ENCODE assay signal across 1 cellular context in genomic region chr16:23452572-23453337, GRCh38.
TF ChIP-seq lines count a peak whose summit lies in the region.

COG7 (minus strand) TSS chr16:23453189; CDS start chr16:23452994, 195 bp downstream.

TF ChIP-seq in K562, 482 proteins besides CTCF, POLR2A, EP300 and RAD21 (continued from another document and continues in another):
- TF ChIP-seq CLOCK (CRISPR knock-in tag; IDR thresholded peaks at IDR 0.05; ENCODE audit: borderline replicate concordance): no peak
- TF ChIP-seq ASH1L (IDR thresholded peaks at IDR 0.05; ENCODE audit: borderline replicate concordance, low read depth, partially characterized antibody): no peak
- TF ChIP-seq ZNF311 (CRISPR knock-in tag; IDR thresholded peaks at IDR 0.05): no peak
- TF ChIP-seq ILF3 (IDR thresholded peaks at IDR 0.05; ENCODE audit: borderline replicate concordance): no peak
- TF ChIP-seq CHD2 (IDR thresholded peaks at IDR 0.05; ENCODE audit: low read depth, low read length): no peak
- no peak for TF ChIP-seq MED1 (CRISPR knock-in tag; IDR thresholded peaks at IDR 0.05; ENCODE audit: borderline replicate concordance)
- no peak for TF ChIP-seq ZNF830 (CRISPR knock-in tag; IDR thresholded peaks at IDR 0.05)
- TF ChIP-seq SPI1 (IDR thresholded peaks at IDR 0.05; ENCODE audit: borderline replicate concordance, low read depth, low read length): peak; percentile 14; the same call in 1 of the 2 replicates
- TF ChIP-seq SAFB2 (IDR thresholded peaks at IDR 0.05; ENCODE audit: borderline replicate concordance, low read depth, low read length, severe bottlenecking): no peak
- TF ChIP-seq CCAR2 (IDR thresholded peaks at IDR 0.05; ENCODE audit: low read depth, low read length): no peak
- no peak for TF ChIP-seq DEAF1 (CRISPR knock-in tag; IDR thresholded peaks at IDR 0.05)
- TF ChIP-seq DIDO1 (tag; IDR thresholded peaks at IDR 0.05; ENCODE audit: low read depth): 0 out of 2 replicates have a peak, but pooled peaks have one; percentile 18
- TF ChIP-seq IFI16 (CRISPR knock-in tag; IDR thresholded peaks at IDR 0.05): no peak
- no peak for TF ChIP-seq RBM34 (IDR thresholded peaks at IDR 0.05; ENCODE audit: borderline replicate concordance, insufficient read depth, low read length)
- no peak for TF ChIP-seq PKNOX1 (IDR thresholded peaks at IDR 0.05)
- TF ChIP-seq ZNF76 (CRISPR knock-in tag; IDR thresholded peaks at IDR 0.05; ENCODE audit: borderline replicate concordance): no peak
- no peak for TF ChIP-seq ZNF347 (CRISPR knock-in tag; IDR thresholded peaks at IDR 0.05; ENCODE audit: low read depth)
- no peak for TF ChIP-seq PRMT5 (CRISPR knock-in tag; IDR thresholded peaks at IDR 0.05)
- TF ChIP-seq EZH2 (IDR thresholded peaks at IDR 0.05; ENCODE audit: borderline replicate concordance, low read depth, low read length): no peak
- TF ChIP-seq FOXK1 (CRISPR knock-in tag; IDR thresholded peaks at IDR 0.05; ENCODE audit: borderline replicate concordance): no peak
- peak; percentile 2 to 42 for TF ChIP-seq E2F6 (IDR thresholded peaks at IDR 0.05; ENCODE audit: borderline replicate concordance in 1 of 2, extremely low read depth in 1 of 2, insufficient read depth in 1 of 2, insufficient read length in 1 of 2, low read depth in 1 of 2, low read length in 1 of 2, poor library complexity in 1 of 2, severe bottlenecking in 1 of 2)
- TF ChIP-seq KAT8 (IDR thresholded peaks at IDR 0.05; ENCODE audit: low read depth): no peak
- peak; percentile 68; the same call in 1 of the 2 replicates for TF ChIP-seq BMI1 (IDR thresholded peaks at IDR 0.05; ENCODE audit: low read length)
- TF ChIP-seq U2AF1 (optimal IDR thresholded peaks at IDR 0.05; ENCODE audit: low read depth, low read length): no peak
- no peak for TF ChIP-seq CEBPB (tag; IDR thresholded peaks at IDR 0.05)
- TF ChIP-seq GMEB1 (CRISPR knock-in tag; IDR thresholded peaks at IDR 0.05): peak; percentile 54; the same call in 1 of the 2 replicates
- TF ChIP-seq TFE3 (CRISPR knock-in tag; IDR thresholded peaks at IDR 0.05): no peak
- TF ChIP-seq SFPQ (IDR thresholded peaks at IDR 0.05; ENCODE audit: low read depth, low read length): no peak
- no peak for TF ChIP-seq BHLHE40 (IDR thresholded peaks at IDR 0.05; ENCODE audit: low read length)
- no peak for TF ChIP-seq ZNF324 (CRISPR knock-in tag; IDR thresholded peaks at IDR 0.05)
- no peak for TF ChIP-seq STAT6 (CRISPR knock-in tag; IDR thresholded peaks at IDR 0.05)
- peak; percentile 98 for TF ChIP-seq RFX1 (IDR thresholded peaks at IDR 0.05)
- no peak for TF ChIP-seq STAT5A (IDR thresholded peaks at IDR 0.05; ENCODE audit: borderline replicate concordance, low read length)
- no peak for TF ChIP-seq ZNF512 (tag; IDR thresholded peaks at IDR 0.05)
